Comparison of ENCODE assay signal across 19 cellular contexts in genomic region chr3:99903844-99904243, GRCh38.
"Had no signal": no experiment of that assay in that cellular context is flagged by ENCODE, and none has a peak within 500 bp of the region (broad histone marks: within the 10 kb centered on the region; RNA-seq: fewer than 3 reads in every experiment).

No MANE protein-coding gene starts in this region.

- H3K36me3 Mint-ChIP-seq: brain; natural killer cell treated with Interleukin-12 subunit alpha and Interleukin-12 subunit beta and Interleukin-15 and Interleukin-18, amount 100 ng/mL, for 72 hours had no signal

- H3K4me3 ChIP-seq: right atrium auricular region, skin epidermis, tibial nerve had no signal

- ATAC-seq: activated CD8-positive, alpha-beta T cell treated with anti-CD3 and anti-CD28 coated beads for 36 hours; activated T-cell treated with anti-CD3 and anti-CD28 coated beads, Interleukin-2, amount 50 U/mL, for 72 hours; natural killer cell treated with Interleukin-12 subunit alpha and Interleukin-12 subunit beta and Interleukin-15 and Interleukin-18, amount 100 ng/mL, for 72 hours had no signal

- H3K27me3 Mint-ChIP-seq: activated B cell treated with CpG ODN at 0.5 μM for 24 hours; activated CD8-positive, alpha-beta T cell treated with anti-CD3 and anti-CD28 coated beads for 36 hours; activated naive CD8-positive, alpha-beta T cell; brain; natural killer cell treated with Interleukin-12 subunit alpha and Interleukin-12 subunit beta and Interleukin-15 and Interleukin-18, amount 100 ng/mL, for 72 hours; progenitor cell of endocrine pancreas had no signal

- H3K36me3 ChIP-seq: right atrium auricular region, tibial nerve had no signal

- H3K9me3 ChIP-seq: right atrium auricular region, tibial nerve had no signal

- H3K9me3 Mint-ChIP-seq: activated B cell treated with CpG ODN at 0.5 μM for 24 hours; activated CD8-positive, alpha-beta T cell treated with anti-CD3 and anti-CD28 coated beads for 36 hours; activated T-cell treated with anti-CD3 and anti-CD28 coated beads, Interleukin-2, amount 50 U/mL, for 72 hours; brain; endodermal cell; natural killer cell treated with Interleukin-12 subunit alpha and Interleukin-12 subunit beta and Interleukin-15 and Interleukin-18, amount 100 ng/mL, for 72 hours had no signal

- H3K27ac ChIP-seq: right atrium auricular region, tibial nerve had no signal

- H3K27ac Mint-ChIP-seq: activated B cell treated with CpG ODN at 0.5 μM for 24 hours; activated CD8-positive, alpha-beta T cell treated with anti-CD3 and anti-CD28 coated beads for 36 hours; activated naive CD8-positive, alpha-beta T cell; activated T-cell treated with anti-CD3 and anti-CD28 coated beads, Interleukin-2, amount 50 U/mL, for 72 hours; brain; endodermal cell; natural killer cell treated with Interleukin-12 subunit alpha and Interleukin-12 subunit beta and Interleukin-15 and Interleukin-18, amount 100 ng/mL, for 72 hours; progenitor cell of endocrine pancreas had no signal

- DNase-seq: activated B cell treated with CpG ODN at 0.5 μM for 24 hours; activated CD4-positive, alpha-beta T cell treated with anti-CD3 and anti-CD28 coated beads for 48 hours; activated CD8-positive, alpha-beta memory T cell treated with anti-CD3 and anti-CD28 coated beads, Interleukin-2, amount 50 U/mL, for 4 hours; activated CD8-positive, alpha-beta T cell treated with anti-CD3 and anti-CD28 coated beads for 36 hours; activated gamma-delta T cell; activated T-cell treated with anti-CD3 and anti-CD28 coated beads, Interleukin-2, amount 50 U/mL, for 72 hours; endodermal cell; glutamatergic neuron; stimulated activated CD4-positive, alpha-beta T cell treated with anti-CD3 and anti-CD28 coated beads, Interleukin-15, amount 100 ng/mL, for 24 hours; stimulated activated CD4-positive, alpha-beta T cell treated with anti-CD3 and anti-CD28 coated beads, Interleukin-4, amount 100 ng/mL, for 1 hour; stimulated activated naive CD4-positive, alpha-beta T cell; substantia nigra had no signal

- H3K27me3 ChIP-seq: right atrium auricular region, tibial nerve had no signal

- H3K4me3 Mint-ChIP-seq: activated B cell treated with CpG ODN at 0.5 μM for 24 hours; activated CD8-positive, alpha-beta T cell treated with anti-CD3 and anti-CD28 coated beads for 36 hours; activated naive CD8-positive, alpha-beta T cell; activated T-cell treated with anti-CD3 and anti-CD28 coated beads, Interleukin-2, amount 50 U/mL, for 72 hours; brain; endodermal cell; natural killer cell treated with Interleukin-12 subunit alpha and Interleukin-12 subunit beta and Interleukin-15 and Interleukin-18, amount 100 ng/mL, for 72 hours had no signal
